ENCODE assay signal across 8 cellular contexts in genomic region chr9:3240651-3241268, GRCh38.
DNase-seq lines count a peak whose midpoint lies in the region; ATAC-seq and TF ChIP-seq lines count a peak whose summit lies in the region.

No MANE protein-coding gene starts in this region.

- DNase-seq in BJ (ENCODE audit: low read depth) = peak; percentile 3
- DNase-seq in NCI-H446 (lab: John Stamatoyannopoulos, UW) = peak; percentile 62 to 90
- DNase-seq in activated CD4-positive, alpha-beta T cell treated with anti-CD3 and anti-CD28 coated beads, Interleukin-2, amount 10 ng/mL, durations not matched to agents 7 days and 5 days = peak; percentile 77
- peak; percentile 84 for DNase-seq in dermis blood vessel endothelial cell
- DNase-seq in lower lobe of right lung = peak; percentile 72
- DNase-seq in stimulated activated CD8-positive, alpha-beta memory T cell treated with anti-CD3 and anti-CD28 coated beads, Interleukin-12 subunit alpha, Interleukin-12 subunit beta, amount 100 ng/mL, for 24 hours (ENCODE audit: extremely low read depth) = peak; percentile 26

- no peaks in the 10 kb centered on the region for H3K9me3 ChIP-seq in lower lobe of right lung

- CTCF ChIA-PET in BJ (lab: Yijun Ruan, JAX) = interaction anchor here (0.6 to 2.5 kb wide), 24 partner anchors 8 to 1134 kb away, joined by 3 to 33 read pairs (median 4); no protein-coding TSS in a partner anchor
- CTCF ChIA-PET in activated CD4-positive, alpha-beta T cell treated with anti-CD3 and anti-CD28 coated beads, Interleukin-2, amount 10 ng/mL, durations not matched to agents 7 days and 5 days (lab: Charles Lee) = interaction anchor here (0.6 to 1.5 kb wide), 4 partner anchors 25 to 224 kb away, joined by 3 to 4 read pairs (median 4); no protein-coding TSS in a partner anchor

- no peak overlapping the region for H3K27ac Mint-ChIP-seq in activated CD4-positive, alpha-beta T cell treated with anti-CD3 and anti-CD28 coated beads, Interleukin-2, amount 10 ng/mL, durations not matched to agents 7 days and 5 days

- H3K36me3 Mint-ChIP-seq in activated CD4-positive, alpha-beta T cell treated with anti-CD3 and anti-CD28 coated beads, Interleukin-2, amount 10 ng/mL, durations not matched to agents 7 days and 5 days (ENCODE audit: low read depth) = no peaks in the 10 kb centered on the region

- ATAC-seq in GM18870 (IDR thresholded peaks at IDR 0.05; ENCODE audit: unreplicated experiment) = peak; percentile 83
- ATAC-seq in HG03097 (IDR thresholded peaks at IDR 0.05; ENCODE audit: low FRiP score, unreplicated experiment) = peak; percentile 91
- peak; percentile 94 to 96 for ATAC-seq in lower lobe of right lung

- H3K4me3 ChIP-seq in BJ (ENCODE audit: low read depth, low read length) (no peak overlapping the region), lower lobe of right lung (no peak overlapping the region)

- H3K9me3 Mint-ChIP-seq in activated CD4-positive, alpha-beta T cell treated with anti-CD3 and anti-CD28 coated beads, Interleukin-2, amount 10 ng/mL, durations not matched to agents 7 days and 5 days = no peaks in the 10 kb centered on the region

- POLR2A ChIA-PET in BJ (lab: Charles Lee) = no interaction called here
- POLR2A ChIA-PET in activated CD4-positive, alpha-beta T cell treated with anti-CD3 and anti-CD28 coated beads, Interleukin-2, amount 10 ng/mL, durations not matched to agents 7 days and 5 days (lab: Charles Lee) = no interaction called here

- H3K4me1 Mint-ChIP-seq in activated CD4-positive, alpha-beta T cell treated with anti-CD3 and anti-CD28 coated beads, Interleukin-2, amount 10 ng/mL, durations not matched to agents 7 days and 5 days = no peaks in the 10 kb centered on the region

- H3K27me3 ChIP-seq in BJ (ENCODE audit: control insufficient read depth, insufficient read depth, low read length) (no peaks in the 10 kb centered on the region), lower lobe of right lung (ENCODE audit: low read depth) (no peaks in the 10 kb centered on the region)

- H3K4me3 Mint-ChIP-seq in activated CD4-positive, alpha-beta T cell treated with anti-CD3 and anti-CD28 coated beads, Interleukin-2, amount 10 ng/mL, durations not matched to agents 7 days and 5 days = no peak overlapping the region

- H3K27ac ChIP-seq in lower lobe of right lung = no peak overlapping the region

- H3K27me3 Mint-ChIP-seq in activated CD4-positive, alpha-beta T cell treated with anti-CD3 and anti-CD28 coated beads, Interleukin-2, amount 10 ng/mL, durations not matched to agents 7 days and 5 days = no peaks in the 10 kb centered on the region

- H3K36me3 ChIP-seq in BJ (ENCODE audit: control insufficient read depth, insufficient read depth, low read length) = no peaks in the 10 kb centered on the region
- H3K36me3 ChIP-seq in lower lobe of right lung = no peaks in the 10 kb centered on the region

- peak; percentile 83 for TF ChIP-seq CTCF in BJ (IDR thresholded peaks at IDR 0.05; ENCODE audit: insufficient read depth, low read depth, low read length)
- TF ChIP-seq CTCF in lower lobe of right lung (IDR thresholded peaks at IDR 0.05) = peak; percentile 82

- intact Hi-C loops in lower lobe of right lung (cut with DNase I) = loop anchor here (10.0 kb wide), 1 partner anchor 194 kb away; no protein-coding TSS in a partner anchor

- no peaks in the 10 kb centered on the region for H3K4me1 ChIP-seq in lower lobe of right lung

Comparison
In these comparisons a context has a peak if more than half of its experiments do, and no peak if none do; other contexts are left out.
1. DNase-seq: peak in every context shown above with its lines; median percentile 84 in dermis blood vessel endothelial cell; 77 in activated CD4-positive, alpha-beta T cell treated with anti-CD3 and anti-CD28 coated beads, Interleukin-2, amount 10 ng/mL, durations not matched to agents 7 days and 5 days; 76 in NCI-H446; 72 in lower lobe of right lung; 26 in stimulated activated CD8-positive, alpha-beta memory T cell treated with anti-CD3 and anti-CD28 coated beads, Interleukin-12 subunit alpha, Interleukin-12 subunit beta, amount 100 ng/mL, for 24 hours; 3 in BJ.